1 cellular context compared by ENCODE assay signal in the genomic region with DNA sequence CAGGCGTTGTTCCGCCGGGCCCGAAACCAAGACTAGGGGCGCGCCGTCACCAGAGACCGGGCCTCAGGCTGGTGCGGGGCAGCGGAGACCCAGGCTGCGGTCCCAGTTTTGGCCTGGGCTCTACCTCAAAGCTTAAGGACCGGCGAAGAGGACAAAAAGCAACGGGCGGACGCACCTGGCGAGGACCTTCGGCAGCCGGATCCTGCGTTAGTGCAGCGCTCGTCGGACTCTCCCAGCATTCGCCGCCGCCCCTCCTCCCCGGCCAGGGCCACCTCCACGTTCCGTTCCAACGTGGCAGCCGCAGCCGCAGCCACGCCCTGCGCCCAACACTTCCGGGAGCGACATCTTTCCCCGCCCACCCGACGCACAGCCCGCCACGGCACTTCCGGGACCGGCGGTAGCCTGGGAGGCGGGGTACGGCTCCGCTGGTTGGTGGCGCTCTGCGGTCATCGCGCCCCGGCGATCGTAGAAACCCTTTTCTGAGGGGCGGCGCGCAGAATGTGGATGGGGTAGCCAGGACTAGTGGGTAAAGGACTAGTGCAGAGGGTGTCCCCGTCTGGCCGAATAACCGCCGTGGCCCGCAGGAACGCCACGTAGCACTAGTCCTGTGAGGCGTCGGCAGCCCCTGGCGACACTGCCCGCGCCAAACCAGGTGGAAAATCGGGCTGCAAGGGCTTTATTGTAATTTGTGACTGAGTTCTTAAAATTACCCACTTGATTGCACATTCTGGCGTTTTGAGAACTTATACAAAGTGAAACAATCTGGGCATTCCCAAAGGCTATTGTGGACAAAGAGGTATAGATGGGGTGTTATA.
TF ChIP-seq lines count a peak whose summit lies in the region.

A gene with protein sequence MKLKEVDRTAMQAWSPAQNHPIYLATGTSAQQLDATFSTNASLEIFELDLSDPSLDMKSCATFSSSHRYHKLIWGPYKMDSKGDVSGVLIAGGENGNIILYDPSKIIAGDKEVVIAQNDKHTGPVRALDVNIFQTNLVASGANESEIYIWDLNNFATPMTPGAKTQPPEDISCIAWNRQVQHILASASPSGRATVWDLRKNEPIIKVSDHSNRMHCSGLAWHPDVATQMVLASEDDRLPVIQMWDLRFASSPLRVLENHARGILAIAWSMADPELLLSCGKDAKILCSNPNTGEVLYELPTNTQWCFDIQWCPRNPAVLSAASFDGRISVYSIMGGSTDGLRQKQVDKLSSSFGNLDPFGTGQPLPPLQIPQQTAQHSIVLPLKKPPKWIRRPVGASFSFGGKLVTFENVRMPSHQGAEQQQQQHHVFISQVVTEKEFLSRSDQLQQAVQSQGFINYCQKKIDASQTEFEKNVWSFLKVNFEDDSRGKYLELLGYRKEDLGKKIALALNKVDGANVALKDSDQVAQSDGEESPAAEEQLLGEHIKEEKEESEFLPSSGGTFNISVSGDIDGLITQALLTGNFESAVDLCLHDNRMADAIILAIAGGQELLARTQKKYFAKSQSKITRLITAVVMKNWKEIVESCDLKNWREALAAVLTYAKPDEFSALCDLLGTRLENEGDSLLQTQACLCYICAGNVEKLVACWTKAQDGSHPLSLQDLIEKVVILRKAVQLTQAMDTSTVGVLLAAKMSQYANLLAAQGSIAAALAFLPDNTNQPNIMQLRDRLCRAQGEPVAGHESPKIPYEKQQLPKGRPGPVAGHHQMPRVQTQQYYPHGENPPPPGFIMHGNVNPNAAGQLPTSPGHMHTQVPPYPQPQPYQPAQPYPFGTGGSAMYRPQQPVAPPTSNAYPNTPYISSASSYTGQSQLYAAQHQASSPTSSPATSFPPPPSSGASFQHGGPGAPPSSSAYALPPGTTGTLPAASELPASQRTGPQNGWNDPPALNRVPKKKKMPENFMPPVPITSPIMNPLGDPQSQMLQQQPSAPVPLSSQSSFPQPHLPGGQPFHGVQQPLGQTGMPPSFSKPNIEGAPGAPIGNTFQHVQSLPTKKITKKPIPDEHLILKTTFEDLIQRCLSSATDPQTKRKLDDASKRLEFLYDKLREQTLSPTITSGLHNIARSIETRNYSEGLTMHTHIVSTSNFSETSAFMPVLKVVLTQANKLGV (minus strand): TSS at position 241 of the 815 bp plus-strand sequence. CDS start 9,217 bp downstream, outside the sequence.

TF ChIP-seq in HepG2, 621 proteins besides CTCF, POLR2A, EP300 and RAD21 (continued from another document and continues in another):
- TF ChIP-seq, protein P1, sequence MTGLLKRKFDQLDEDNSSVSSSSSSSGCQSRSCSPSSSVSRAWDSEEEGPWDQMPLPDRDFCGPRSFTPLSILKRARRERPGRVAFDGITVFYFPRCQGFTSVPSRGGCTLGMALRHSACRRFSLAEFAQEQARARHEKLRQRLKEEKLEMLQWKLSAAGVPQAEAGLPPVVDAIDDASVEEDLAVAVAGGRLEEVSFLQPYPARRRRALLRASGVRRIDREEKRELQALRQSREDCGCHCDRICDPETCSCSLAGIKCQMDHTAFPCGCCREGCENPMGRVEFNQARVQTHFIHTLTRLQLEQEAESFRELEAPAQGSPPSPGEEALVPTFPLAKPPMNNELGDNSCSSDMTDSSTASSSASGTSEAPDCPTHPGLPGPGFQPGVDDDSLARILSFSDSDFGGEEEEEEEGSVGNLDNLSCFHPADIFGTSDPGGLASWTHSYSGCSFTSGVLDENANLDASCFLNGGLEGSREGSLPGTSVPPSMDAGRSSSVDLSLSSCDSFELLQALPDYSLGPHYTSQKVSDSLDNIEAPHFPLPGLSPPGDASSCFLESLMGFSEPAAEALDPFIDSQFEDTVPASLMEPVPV (CRISPR knock-in tag; IDR thresholded peaks at IDR 0.05): peak; percentile 97
- no peak for TF ChIP-seq ZC3H4 (CRISPR knock-in tag; IDR thresholded peaks at IDR 0.05; ENCODE audit: borderline replicate concordance)
- TF ChIP-seq, protein P2, sequence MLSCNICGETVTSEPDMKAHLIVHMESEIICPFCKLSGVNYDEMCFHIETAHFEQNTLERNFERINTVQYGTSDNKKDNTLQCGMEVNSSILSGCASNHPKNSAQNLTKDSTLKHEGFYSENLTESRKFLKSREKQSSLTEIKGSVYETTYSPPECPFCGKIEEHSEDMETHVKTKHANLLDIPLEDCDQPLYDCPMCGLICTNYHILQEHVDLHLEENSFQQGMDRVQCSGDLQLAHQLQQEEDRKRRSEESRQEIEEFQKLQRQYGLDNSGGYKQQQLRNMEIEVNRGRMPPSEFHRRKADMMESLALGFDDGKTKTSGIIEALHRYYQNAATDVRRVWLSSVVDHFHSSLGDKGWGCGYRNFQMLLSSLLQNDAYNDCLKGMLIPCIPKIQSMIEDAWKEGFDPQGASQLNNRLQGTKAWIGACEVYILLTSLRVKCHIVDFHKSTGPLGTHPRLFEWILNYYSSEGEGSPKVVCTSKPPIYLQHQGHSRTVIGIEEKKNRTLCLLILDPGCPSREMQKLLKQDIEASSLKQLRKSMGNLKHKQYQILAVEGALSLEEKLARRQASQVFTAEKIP (CRISPR knock-in tag; IDR thresholded peaks at IDR 0.05; ENCODE audit: borderline replicate concordance): no peak
- TF ChIP-seq, protein P3, sequence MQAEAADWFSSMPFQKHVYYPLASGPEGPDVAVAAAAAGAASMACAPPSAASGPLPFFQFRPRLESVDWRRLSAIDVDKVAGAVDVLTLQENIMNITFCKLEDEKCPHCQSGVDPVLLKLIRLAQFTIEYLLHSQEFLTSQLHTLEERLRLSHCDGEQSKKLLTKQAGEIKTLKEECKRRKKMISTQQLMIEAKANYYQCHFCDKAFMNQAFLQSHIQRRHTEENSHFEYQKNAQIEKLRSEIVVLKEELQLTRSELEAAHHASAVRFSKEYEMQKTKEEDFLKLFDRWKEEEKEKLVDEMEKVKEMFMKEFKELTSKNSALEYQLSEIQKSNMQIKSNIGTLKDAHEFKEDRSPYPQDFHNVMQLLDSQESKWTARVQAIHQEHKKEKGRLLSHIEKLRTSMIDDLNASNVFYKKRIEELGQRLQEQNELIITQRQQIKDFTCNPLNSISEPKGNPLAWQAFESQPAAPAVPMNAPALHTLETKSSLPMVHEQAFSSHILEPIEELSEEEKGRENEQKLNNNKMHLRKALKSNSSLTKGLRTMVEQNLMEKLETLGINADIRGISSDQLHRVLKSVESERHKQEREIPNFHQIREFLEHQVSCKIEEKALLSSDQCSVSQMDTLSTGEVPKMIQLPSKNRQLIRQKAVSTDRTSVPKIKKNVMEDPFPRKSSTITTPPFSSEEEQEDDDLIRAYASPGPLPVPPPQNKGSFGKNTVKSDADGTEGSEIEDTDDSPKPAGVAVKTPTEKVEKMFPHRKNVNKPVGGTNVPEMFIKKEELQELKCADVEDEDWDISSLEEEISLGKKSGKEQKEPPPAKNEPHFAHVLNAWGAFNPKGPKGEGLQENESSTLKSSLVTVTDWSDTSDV (CRISPR knock-in tag; IDR thresholded peaks at IDR 0.05): peak; percentile 81
- no peak; the same call in 1 of the 2 replicates for TF ChIP-seq JDP2 (CRISPR knock-in tag; IDR thresholded peaks at IDR 0.05; ENCODE audit: borderline replicate concordance)
- no peak for TF ChIP-seq CENPT (CRISPR knock-in tag; IDR thresholded peaks at IDR 0.05; ENCODE audit: low read depth)
- peak; percentile 77 for TF ChIP-seq FOXK1 (CRISPR knock-in tag; IDR thresholded peaks at IDR 0.05; ENCODE audit: borderline replicate concordance, low read depth)
- no peak for TF ChIP-seq KDM5A (IDR thresholded peaks at IDR 0.05; ENCODE audit: borderline replicate concordance, low read length)
- peak; percentile 97 for TF ChIP-seq HOXA3 (CRISPR knock-in tag; IDR thresholded peaks at IDR 0.05)
- 0 out of 2 replicates have a peak, but pooled peaks have one; percentile 3 for TF ChIP-seq HMG20B (CRISPR knock-in tag; conservative IDR thresholded peaks at IDR 0.05)
- TF ChIP-seq ZFP82 (CRISPR knock-in tag; IDR thresholded peaks at IDR 0.05; ENCODE audit: borderline replicate concordance): no peak
- no peak for TF ChIP-seq EHMT2 (IDR thresholded peaks at IDR 0.05; ENCODE audit: borderline replicate concordance, low read depth, low read length)
- TF ChIP-seq FOXC1 (CRISPR knock-in tag; IDR thresholded peaks at IDR 0.05; ENCODE audit: borderline replicate concordance): peak; percentile 95
- no peak for TF ChIP-seq TAF15 (IDR thresholded peaks at IDR 0.05; ENCODE audit: low read depth, low read length, poor library complexity, severe bottlenecking)
- TF ChIP-seq SNRNP70 (IDR thresholded peaks at IDR 0.05; ENCODE audit: low read depth, low read length): no peak
- no peak; the same call in 1 of the 2 replicates for TF ChIP-seq ZNF510 (CRISPR knock-in tag; IDR thresholded peaks at IDR 0.05; ENCODE audit: low read depth)
- 0 out of 2 replicates have a peak, but pooled peaks have one; percentile 80 for TF ChIP-seq THYN1 (CRISPR knock-in tag; IDR thresholded peaks at IDR 0.05; ENCODE audit: borderline replicate concordance, low read depth)
- no peak for TF ChIP-seq LCORL (IDR thresholded peaks at IDR 0.05)
- peak; percentile 60 for TF ChIP-seq LCORL (CRISPR knock-in tag; IDR thresholded peaks at IDR 0.05)
- TF ChIP-seq MIER3 (CRISPR knock-in tag; IDR thresholded peaks at IDR 0.05; ENCODE audit: borderline replicate concordance): peak; percentile 93
- peak; percentile 97 for TF ChIP-seq POLR2G (IDR thresholded peaks at IDR 0.05; ENCODE audit: low read depth, low read length)
- TF ChIP-seq, protein P4, sequence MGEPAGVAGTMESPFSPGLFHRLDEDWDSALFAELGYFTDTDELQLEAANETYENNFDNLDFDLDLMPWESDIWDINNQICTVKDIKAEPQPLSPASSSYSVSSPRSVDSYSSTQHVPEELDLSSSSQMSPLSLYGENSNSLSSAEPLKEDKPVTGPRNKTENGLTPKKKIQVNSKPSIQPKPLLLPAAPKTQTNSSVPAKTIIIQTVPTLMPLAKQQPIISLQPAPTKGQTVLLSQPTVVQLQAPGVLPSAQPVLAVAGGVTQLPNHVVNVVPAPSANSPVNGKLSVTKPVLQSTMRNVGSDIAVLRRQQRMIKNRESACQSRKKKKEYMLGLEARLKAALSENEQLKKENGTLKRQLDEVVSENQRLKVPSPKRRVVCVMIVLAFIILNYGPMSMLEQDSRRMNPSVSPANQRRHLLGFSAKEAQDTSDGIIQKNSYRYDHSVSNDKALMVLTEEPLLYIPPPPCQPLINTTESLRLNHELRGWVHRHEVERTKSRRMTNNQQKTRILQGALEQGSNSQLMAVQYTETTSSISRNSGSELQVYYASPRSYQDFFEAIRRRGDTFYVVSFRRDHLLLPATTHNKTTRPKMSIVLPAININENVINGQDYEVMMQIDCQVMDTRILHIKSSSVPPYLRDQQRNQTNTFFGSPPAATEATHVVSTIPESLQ (CRISPR knock-in tag; conservative IDR thresholded peaks at IDR 0.05): no peak; the same call in 1 of the 2 replicates
- TF ChIP-seq ATRX (CRISPR knock-in tag; IDR thresholded peaks at IDR 0.05; ENCODE audit: borderline replicate concordance): no peak
- TF ChIP-seq, protein P5, sequence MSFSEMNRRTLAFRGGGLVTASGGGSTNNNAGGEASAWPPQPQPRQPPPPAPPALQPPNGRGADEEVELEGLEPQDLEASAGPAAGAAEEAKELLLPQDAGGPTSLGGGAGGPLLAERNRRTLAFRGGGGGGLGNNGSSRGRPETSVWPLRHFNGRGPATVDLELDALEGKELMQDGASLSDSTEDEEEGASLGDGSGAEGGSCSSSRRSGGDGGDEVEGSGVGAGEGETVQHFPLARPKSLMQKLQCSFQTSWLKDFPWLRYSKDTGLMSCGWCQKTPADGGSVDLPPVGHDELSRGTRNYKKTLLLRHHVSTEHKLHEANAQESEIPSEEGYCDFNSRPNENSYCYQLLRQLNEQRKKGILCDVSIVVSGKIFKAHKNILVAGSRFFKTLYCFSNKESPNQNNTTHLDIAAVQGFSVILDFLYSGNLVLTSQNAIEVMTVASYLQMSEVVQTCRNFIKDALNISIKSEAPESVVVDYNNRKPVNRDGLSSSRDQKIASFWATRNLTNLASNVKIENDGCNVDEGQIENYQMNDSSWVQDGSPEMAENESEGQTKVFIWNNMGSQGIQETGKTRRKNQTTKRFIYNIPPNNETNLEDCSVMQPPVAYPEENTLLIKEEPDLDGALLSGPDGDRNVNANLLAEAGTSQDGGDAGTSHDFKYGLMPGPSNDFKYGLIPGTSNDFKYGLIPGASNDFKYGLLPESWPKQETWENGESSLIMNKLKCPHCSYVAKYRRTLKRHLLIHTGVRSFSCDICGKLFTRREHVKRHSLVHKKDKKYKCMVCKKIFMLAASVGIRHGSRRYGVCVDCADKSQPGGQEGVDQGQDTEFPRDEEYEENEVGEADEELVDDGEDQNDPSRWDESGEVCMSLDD (CRISPR knock-in tag; IDR thresholded peaks at IDR 0.05; ENCODE audit: borderline replicate concordance): no peak; the same call in 1 of the 2 replicates
- TF ChIP-seq BORCS8-MEF2B (CRISPR knock-in tag; IDR thresholded peaks at IDR 0.05): peak; percentile 98
- TF ChIP-seq PRMT3 (CRISPR knock-in tag; IDR thresholded peaks at IDR 0.05; ENCODE audit: borderline replicate concordance, low read depth): no peak; the same call in 1 of the 2 replicates
- TF ChIP-seq NKX3-1 (CRISPR knock-in tag; IDR thresholded peaks at IDR 0.05): no peak
- no peak for TF ChIP-seq SCMH1 (CRISPR knock-in tag; IDR thresholded peaks at IDR 0.05; ENCODE audit: borderline replicate concordance)
- peak; percentile 75; the same call in 1 of the 2 replicates for TF ChIP-seq KDM3A (CRISPR knock-in tag; IDR thresholded peaks at IDR 0.05; ENCODE audit: low read depth)
- TF ChIP-seq ZNF335 (CRISPR knock-in tag; IDR thresholded peaks at IDR 0.05): 0 out of 2 replicates have a peak, but pooled peaks have one; percentile 55
- TF ChIP-seq KMT2B (CRISPR knock-in tag; IDR thresholded peaks at IDR 0.05): peak; percentile 94
- peak; percentile 92; the same call in 1 of the 2 replicates for TF ChIP-seq ARNTL (CRISPR knock-in tag; IDR thresholded peaks at IDR 0.05)
